In genomic region chr18:22043837-22044236, GRCh38 we compare ENCODE assay signal across 14 cellular contexts.
A peak's percentile ranks its signal among the peaks of the same experiment; 100 is the strongest.
DNase-seq lines count a peak whose midpoint lies in the region; ATAC-seq and TF ChIP-seq lines count a peak whose summit lies in the region.
"Had no signal": no experiment of that assay in that cellular context is flagged by ENCODE, and none has a peak within 500 bp of the region (broad histone marks: within the 10 kb centered on the region; RNA-seq: fewer than 3 reads in every experiment).

No MANE protein-coding gene starts in this region.

- DNase-seq in endodermal cell (peak; percentile 52), progenitor cell of endocrine pancreas (ENCODE audit: low spot score, unreplicated experiment) (no peak), germinal center (ENCODE audit: low spot score) (no peak)
- DNase-seq in activated CD4-positive, alpha-beta T cell treated with anti-CD3 and anti-CD28 coated beads for 1 hour = no peak
- DNase-seq: CD8-positive, alpha-beta memory T cell; GOT3; KBM-7; NCI-H1105 treated with DMSO at 0.1 percent for 48 hours; NCI-H1694; NCI-H748 treated with DMSO at 0.1 percent for 48 hours had no signal

- H3K4me1 Mint-ChIP-seq in endodermal cell = peaks cover 52% of the 10 kb centered on the region
- peaks cover 69% of the 10 kb centered on the region for H3K4me1 Mint-ChIP-seq in progenitor cell of endocrine pancreas (ENCODE audit: low read depth)
- H3K4me1 Mint-ChIP-seq: CD8-positive, alpha-beta memory T cell had no signal

- ATAC-seq in GM19351 (IDR thresholded peaks at IDR 0.05; ENCODE audit: unreplicated experiment) = no peak

- H3K4me3 Mint-ChIP-seq in endodermal cell (peak overlapping the region; percentile 32), progenitor cell of endocrine pancreas (ENCODE audit: low read depth) (peak overlapping the region; percentile 32)
- H3K4me3 Mint-ChIP-seq: CD8-positive, alpha-beta memory T cell had no signal

- H3K9me3 Mint-ChIP-seq in endodermal cell (peaks cover 3% of the 10 kb centered on the region), progenitor cell of endocrine pancreas (ENCODE audit: low read depth) (no peaks in the 10 kb centered on the region)
- H3K9me3 Mint-ChIP-seq: CD8-positive, alpha-beta memory T cell had no signal

- H3K4me1 ChIP-seq in HUES6 (ENCODE audit: control insufficient read depth, insufficient read depth, low read length) (peaks cover 15% of the 10 kb centered on the region), endodermal cell (ENCODE audit: control insufficient read depth, insufficient read depth, low read length) (peaks cover 24% of the 10 kb centered on the region)
- H3K4me1 ChIP-seq: BLaER1 treated with 17β-estradiol and CSF1 and Interleukin-3, amounts not matched to agents 10 nM and 100 nM had no signal

- H3K27ac ChIP-seq in C4-2B (peak overlapping the region; percentile 70), HUES6 (ENCODE audit: low read depth, low read length) (no peak overlapping the region), endodermal cell (ENCODE audit: low read depth, low read length) (no peak overlapping the region)
- H3K27ac ChIP-seq: BLaER1 treated with 17β-estradiol and CSF1 and Interleukin-3, amounts not matched to agents 10 nM and 100 nM had no signal

- H3K27me3 ChIP-seq in HUES6 (ENCODE audit: control insufficient read depth, insufficient read depth, low read length) (no peaks in the 10 kb centered on the region), endodermal cell (ENCODE audit: control insufficient read depth, insufficient read depth, low read length, poor library complexity, severe bottlenecking) (no peaks in the 10 kb centered on the region)
- H3K27me3 ChIP-seq: BLaER1 treated with 17β-estradiol and CSF1 and Interleukin-3, amounts not matched to agents 10 nM and 100 nM had no signal

- TF ChIP-seq CTCF in C4-2B (conservative IDR thresholded peaks at IDR 0.05) (no peak), endodermal cell (conservative IDR thresholded peaks at IDR 0.05) (no peak), progenitor cell of endocrine pancreas (IDR thresholded peaks at IDR 0.05; ENCODE audit: unreplicated experiment) (no peak)

- H3K27me3 Mint-ChIP-seq in endodermal cell (ENCODE audit: insufficient read depth) (peaks cover 3% of the 10 kb centered on the region), progenitor cell of endocrine pancreas (no peaks in the 10 kb centered on the region)

- H3K9me3 ChIP-seq in HUES6 (ENCODE audit: control insufficient read depth, insufficient read depth, low read depth, low read length) (no peaks in the 10 kb centered on the region), endodermal cell (ENCODE audit: control insufficient read depth, low read length) (no peaks in the 10 kb centered on the region)
- H3K9me3 ChIP-seq: BLaER1 treated with 17β-estradiol and CSF1 and Interleukin-3, amounts not matched to agents 10 nM and 100 nM had no signal

- WGBS in endodermal cell (ENCODE audit: insufficient coverage in 1 of 2, insufficient read length in 1 of 2), 2 experiments = 65% methylated on average over 4 of the region's 4 CpGs

- H3K4me3 ChIP-seq in HUES6 (ENCODE audit: low read depth, low read length) (no peak overlapping the region), endodermal cell (ENCODE audit: low read length) (peak overlapping the region; percentile 62)
- H3K4me3 ChIP-seq: BLaER1 treated with 17β-estradiol and CSF1 and Interleukin-3, amounts not matched to agents 10 nM and 100 nM had no signal

- H3K36me3 ChIP-seq in HUES6 (ENCODE audit: control insufficient read depth, insufficient read depth, low read length) (no peaks in the 10 kb centered on the region), endodermal cell (ENCODE audit: control insufficient read depth, insufficient read depth, low read length) (no peaks in the 10 kb centered on the region)
- H3K36me3 ChIP-seq: BLaER1 treated with 17β-estradiol and CSF1 and Interleukin-3, amounts not matched to agents 10 nM and 100 nM had no signal

- no peaks in the 10 kb centered on the region for H3K36me3 Mint-ChIP-seq in endodermal cell (ENCODE audit: low read depth)
- H3K36me3 Mint-ChIP-seq in progenitor cell of endocrine pancreas (ENCODE audit: insufficient read depth) = no peaks in the 10 kb centered on the region

- peak overlapping the region; percentile 65 for H3K27ac Mint-ChIP-seq in endodermal cell
- peak overlapping the region; percentile 99 for H3K27ac Mint-ChIP-seq in progenitor cell of endocrine pancreas
- H3K27ac Mint-ChIP-seq: CD8-positive, alpha-beta memory T cell had no signal

- peak overlapping the region; percentile 25 for H3K9ac ChIP-seq in HUES6 (ENCODE audit: low read length)
- H3K9ac ChIP-seq in endodermal cell (ENCODE audit: extremely low read depth, low read length, poor library complexity, severe bottlenecking) = no peak overlapping the region
- H3K9ac ChIP-seq: BLaER1 treated with 17β-estradiol and CSF1 and Interleukin-3, amounts not matched to agents 10 nM and 100 nM had no signal
